1 cellular context compared by ENCODE assay signal in the genomic region with DNA sequence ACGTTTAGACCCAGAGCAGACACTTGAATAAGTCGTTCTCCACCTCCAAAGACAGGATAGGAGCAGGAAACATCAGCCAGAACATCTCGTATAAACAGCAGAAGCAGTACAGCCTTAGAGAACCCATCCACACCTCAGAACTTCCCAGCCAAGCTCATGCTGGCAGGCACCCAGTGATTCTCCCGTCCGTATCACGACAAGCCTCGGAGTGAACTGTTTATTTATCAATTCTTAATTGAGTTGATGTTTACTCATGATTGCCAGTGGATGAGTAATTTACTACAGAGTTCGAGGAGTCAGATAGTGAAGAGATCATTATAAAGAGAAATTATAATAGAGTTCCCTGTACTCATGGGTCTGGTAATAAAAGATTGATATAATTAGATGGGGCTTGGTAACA.
TF ChIP-seq lines count a peak whose summit lies in the region.

No MANE protein-coding gene starts in this region.

TF ChIP-seq in IMR-90, 13 proteins besides CTCF, POLR2A, EP300 and RAD21:
- TF ChIP-seq, protein P1, sequence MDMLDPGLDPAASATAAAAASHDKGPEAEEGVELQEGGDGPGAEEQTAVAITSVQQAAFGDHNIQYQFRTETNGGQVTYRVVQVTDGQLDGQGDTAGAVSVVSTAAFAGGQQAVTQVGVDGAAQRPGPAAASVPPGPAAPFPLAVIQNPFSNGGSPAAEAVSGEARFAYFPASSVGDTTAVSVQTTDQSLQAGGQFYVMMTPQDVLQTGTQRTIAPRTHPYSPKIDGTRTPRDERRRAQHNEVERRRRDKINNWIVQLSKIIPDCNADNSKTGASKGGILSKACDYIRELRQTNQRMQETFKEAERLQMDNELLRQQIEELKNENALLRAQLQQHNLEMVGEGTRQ (IDR thresholded peaks at IDR 0.05; ENCODE audit: low read depth, low read length): no peak
- TF ChIP-seq CHD1 (IDR thresholded peaks at IDR 0.05; ENCODE audit: low read depth, low read length) (no peak), NFE2L2 (IDR thresholded peaks at IDR 0.05; ENCODE audit: low read depth, low read length) (no peak), BHLHE40 (IDR thresholded peaks at IDR 0.05; ENCODE audit: low read depth, low read length) (no peak), SMC3 (IDR thresholded peaks at IDR 0.05; ENCODE audit: low read depth, low read length) (no peak)
